In the genomic region with DNA sequence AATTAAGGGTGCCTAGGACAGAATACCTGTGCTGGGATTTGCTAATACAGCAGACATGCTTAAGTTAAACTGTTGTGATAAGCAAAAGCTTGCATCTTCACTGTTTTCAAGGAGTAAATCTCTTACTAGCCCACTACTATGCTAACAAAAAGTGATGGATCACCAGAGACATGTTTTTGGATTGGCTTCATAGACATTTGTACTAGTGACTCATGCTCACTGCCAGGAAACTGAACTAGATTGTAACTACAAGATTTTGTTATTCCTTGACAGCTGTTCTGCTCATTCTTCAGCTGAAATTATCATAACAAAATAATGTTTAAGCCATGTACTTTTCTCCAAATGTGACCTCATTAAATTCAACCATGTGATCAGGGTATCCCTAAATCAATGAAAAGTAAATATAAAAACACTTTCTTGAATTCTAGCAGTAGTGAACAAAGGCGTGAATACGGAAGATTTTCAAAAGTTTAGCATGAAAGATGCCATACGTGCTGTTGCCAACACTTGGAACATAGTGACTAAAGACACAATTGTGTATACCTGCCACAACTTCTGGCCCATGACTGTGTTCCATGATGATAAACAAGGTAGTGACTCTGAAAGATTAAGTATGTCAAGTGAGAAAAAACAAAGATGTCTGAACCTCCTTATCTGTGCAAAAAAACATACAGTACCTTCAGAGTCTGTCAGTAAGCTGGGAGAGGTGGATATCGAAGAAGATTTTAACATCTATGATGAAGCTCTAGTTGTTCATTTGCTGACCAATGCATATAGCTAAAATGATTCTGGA, we compare ENCODE assay signal across 14 cellular contexts.
DNase-seq lines count a peak whose midpoint lies in the region; ATAC-seq, FAIRE-seq and TF ChIP-seq lines count a peak whose summit lies in the region.
"Had no signal": no experiment of that assay in that cellular context is flagged by ENCODE, and none has a peak within 500 bp of the region (broad histone marks: within the 10 kb centered on the region; RNA-seq: fewer than 3 reads in every experiment).

No MANE protein-coding gene starts in this region.

- H2AK5ac ChIP-seq in mesendoderm (ENCODE audit: low read length) = no peak overlapping the region

- H3K27me3 ChIP-seq in K562 (ENCODE audit: control insufficient read depth in 2 of 2, insufficient read depth in 2 of 2, low read length in 2 of 2) (no peaks in the 10 kb centered on the region), hepatocyte (no peaks in the 10 kb centered on the region), smooth muscle cell (ENCODE audit: low read depth) (no peaks in the 10 kb centered on the region), mesendoderm (ENCODE audit: insufficient read depth, low read length, poor library complexity) (no peaks in the 10 kb centered on the region)
- H3K27me3 ChIP-seq: right atrium auricular region had no signal

- H3K36me3 ChIP-seq in K562 (ENCODE audit: control insufficient read depth, insufficient read depth, low read length) = no peaks in the 10 kb centered on the region
- no peaks in the 10 kb centered on the region for H3K36me3 ChIP-seq in hepatocyte (replicated peaks; ENCODE audit: insufficient read depth, low read depth)
- H3K36me3 ChIP-seq in smooth muscle cell (ENCODE audit: low read depth) = no peaks in the 10 kb centered on the region
- no peaks in the 10 kb centered on the region for H3K36me3 ChIP-seq in mesendoderm (ENCODE audit: control insufficient read depth, insufficient read depth, low read length)
- H3K36me3 ChIP-seq: right atrium auricular region had no signal

- H3K27ac ChIP-seq in K562 (ENCODE audit: extremely low read depth, low read depth, low read length) (no peak overlapping the region), hepatocyte (peak overlapping the region; percentile 7), smooth muscle cell (ENCODE audit: low read depth) (peak overlapping the region; percentile 53), mesendoderm (ENCODE audit: low read depth, low read length) (no peak overlapping the region)
- H3K27ac ChIP-seq: right atrium auricular region had no signal

- H3K79me1 ChIP-seq in mesendoderm (ENCODE audit: low read length) = no peaks in the 10 kb centered on the region

- no peak overlapping the region for H3K18ac ChIP-seq in mesendoderm (ENCODE audit: low read length)

- H3K4ac ChIP-seq in mesendoderm (ENCODE audit: low read depth, low read length) = no peak overlapping the region

- H4K20me1 ChIP-seq in K562 (replicated peaks; ENCODE audit: control insufficient read depth, insufficient read depth, low read length) (no peaks in the 10 kb centered on the region), hepatocyte (ENCODE audit: insufficient read depth, poor library complexity, severe bottlenecking) (no peaks in the 10 kb centered on the region), smooth muscle cell (ENCODE audit: low read depth) (no peaks in the 10 kb centered on the region)

- no peak overlapping the region for H3K56ac ChIP-seq in mesendoderm (ENCODE audit: low read length)

- no peak overlapping the region for H4K5ac ChIP-seq in mesendoderm (ENCODE audit: low read length)

- H2AFZ ChIP-seq in K562 (ENCODE audit: low read depth, low read length) (no peak overlapping the region), hepatocyte (no peak overlapping the region), smooth muscle cell (ENCODE audit: low read depth) (no peak overlapping the region)

- H3K4me2 ChIP-seq in K562 (ENCODE audit: insufficient read depth, low read length) = no peak overlapping the region
- H3K4me2 ChIP-seq in hepatocyte = no peak overlapping the region
- peak overlapping the region; percentile 31 for H3K4me2 ChIP-seq in smooth muscle cell
- no peak overlapping the region for H3K4me2 ChIP-seq in mesendoderm (ENCODE audit: low read length)

- FAIRE-seq in K562 (lab: Jason Lieb, UNC) = peak; percentile 56

- in situ Hi-C loops in K562 (cut with MboI) = no loop called here

- H3K9ac ChIP-seq in K562 (ENCODE audit: insufficient read depth in 1 of 2, low read depth in 2 of 2, low read length in 2 of 2) (no peak overlapping the region), smooth muscle cell (ENCODE audit: low read depth) (no peak overlapping the region), mesendoderm (ENCODE audit: low read length) (no peak overlapping the region)

- H3F3A ChIP-seq in smooth muscle cell (ENCODE audit: low read depth) = no peaks in the 10 kb centered on the region

- TF ChIP-seq POLR2A in K562 (conservative IDR thresholded peaks at IDR 0.05) = no peak

- DNase-seq in HT1080 (ENCODE audit: low read depth) = peak; percentile 46
- no peak for DNase-seq in K562 (ENCODE audit: extremely low read depth in 1 of 4, low spot score in 3 of 4)
- no peak for DNase-seq in hepatocyte (ENCODE audit: low spot score)
- no peak for DNase-seq in smooth muscle cell (lab: John Stamatoyannopoulos, UW; ENCODE audit: unreplicated experiment)
- no peak for DNase-seq in GM10248 (ENCODE audit: extremely low spot score)
- no peak for DNase-seq in mesendoderm
- no peak for DNase-seq in AML-193 (lab: John Stamatoyannopoulos, UW)
- DNase-seq in NCI-H1048 (lab: John Stamatoyannopoulos, UW) = no peak
- DNase-seq: activated CD4-positive, alpha-beta T cell treated with anti-CD3 and anti-CD28 coated beads for 36 hours; activated T-cell treated with anti-CD3 and anti-CD28 coated beads, Interleukin-2, amount 50 U/mL, for 48 hours; amygdala; CD8-positive, alpha-beta memory T cell; NCI-H1694 had no signal

- H2BK5ac ChIP-seq in mesendoderm (ENCODE audit: low read length) = no peak overlapping the region

- no peak overlapping the region for H3K23ac ChIP-seq in mesendoderm (ENCODE audit: low read length)

- WGBS in K562 (ENCODE audit: insufficient coverage, low coverage, missing lambda C conversion rate) = 28% methylated on average over 4 of the region's 4 CpGs
- WGBS in hepatocyte (ENCODE audit: low lambda C conversion rate, missing lambda C conversion rate) = 90% methylated on average over 4 of the region's 4 CpGs
- WGBS in smooth muscle cell (ENCODE audit: low lambda C conversion rate) = 90% methylated on average over 4 of the region's 4 CpGs
- WGBS in mesendoderm (ENCODE audit: extremely low coverage, insufficient coverage, low lambda C conversion rate) = no CpG with 5 or more reads among the region's 4 CpGs

- H3K9me3 ChIP-seq in K562 (replicated peaks; ENCODE audit: control insufficient read depth, insufficient read depth, low read depth, low read length) = no peaks in the 10 kb centered on the region
- no peaks in the 10 kb centered on the region for H3K9me3 ChIP-seq in hepatocyte (ENCODE audit: low read depth)
- H3K9me3 ChIP-seq in smooth muscle cell (replicated peaks; ENCODE audit: low read depth) = no peaks in the 10 kb centered on the region

- no peak overlapping the region for H4K8ac ChIP-seq in mesendoderm (ENCODE audit: low read depth, low read length)

- TF ChIP-seq EP300 in K562 (IDR thresholded peaks at IDR 0.05; ENCODE audit: low read length) = no peak

- H2BK120ac ChIP-seq in mesendoderm (ENCODE audit: low read depth, low read length) = no peak overlapping the region

- POLR2A ChIA-PET in K562 (lab: Yijun Ruan, JAX) (no interaction called here), GM10248 (lab: Yijun Ruan, JAX) (no interaction called here)

- H3K4me3 ChIP-seq in K562 (no peak overlapping the region), hepatocyte (no peak overlapping the region), smooth muscle cell (no peak overlapping the region), mesendoderm (ENCODE audit: low read length) (no peak overlapping the region)
- H3K4me3 ChIP-seq: right atrium auricular region had no signal

- ATAC-seq in K562 = no peak; the same call in 2 of the 3 replicates
- ATAC-seq: activated CD4-positive, alpha-beta T cell treated with anti-CD3 and anti-CD28 coated beads for 36 hours had no signal

- TF ChIP-seq RAD21 in K562 (CRISPR knock-in tag; conservative IDR thresholded peaks at IDR 0.05 in 1 of 2, IDR thresholded peaks at IDR 0.05 in 1 of 2) = no peak

- no peaks in the 10 kb centered on the region for H3K79me2 ChIP-seq in K562 (ENCODE audit: control insufficient read depth, insufficient read depth, low read length)
- no peaks in the 10 kb centered on the region for H3K79me2 ChIP-seq in hepatocyte
- H3K79me2 ChIP-seq in smooth muscle cell (ENCODE audit: low read depth) = no peaks in the 10 kb centered on the region
- no peaks in the 10 kb centered on the region for H3K79me2 ChIP-seq in mesendoderm (ENCODE audit: control insufficient read depth, insufficient read depth, low read length)

- intact Hi-C loops in K562 (cut with micrococcal nuclease) = no loop called here

- no peak overlapping the region for H2BK15ac ChIP-seq in mesendoderm (replicated peaks; ENCODE audit: low read depth)

- H3K9me1 ChIP-seq in K562 (ENCODE audit: control insufficient read depth, insufficient read depth, low read length) = no peaks in the 10 kb centered on the region

- BruUV-seq in K562 (replicated peaks; lab: Mats Ljungman, UMichigan) = no TSS peak

- no peaks in the 10 kb centered on the region for H3K9me2 ChIP-seq in hepatocyte (replicated peaks; ENCODE audit: insufficient read depth)

- TF ChIP-seq CTCF in K562 (IDR thresholded peaks at IDR 0.05 in 2 of 3, conservative IDR thresholded peaks at IDR 0.05 in 1 of 3; ENCODE audit: insufficient read depth in 2 of 3, low read depth in 1 of 3, low read length in 3 of 3) (no peak), hepatocyte (IDR thresholded peaks at IDR 0.05; ENCODE audit: poor library complexity) (no peak), smooth muscle cell (IDR thresholded peaks at IDR 0.05; ENCODE audit: borderline replicate concordance, insufficient read depth, poor library complexity, severe bottlenecking) (no peak), GM10248 (IDR thresholded peaks at IDR 0.05; ENCODE audit: control extremely low read depth, extremely low read depth, low read depth, missing control alignments) (no peak)

- H3K4me1 ChIP-seq in K562 (replicated peaks in 1 of 2; ENCODE audit: control insufficient read depth in 2 of 2, insufficient read depth in 2 of 2, low read length in 2 of 2) (peaks cover 0 to 6% of the 10 kb centered on the region in 2 experiments; a peak in 2 of 5 replicates), hepatocyte (ENCODE audit: insufficient read depth) (no peaks in the 10 kb centered on the region), smooth muscle cell (ENCODE audit: low read depth) (no peaks in the 10 kb centered on the region), mesendoderm (ENCODE audit: control insufficient read depth, low read depth, low read length) (no peaks in the 10 kb centered on the region)
- H3K4me1 ChIP-seq: right atrium auricular region had no signal

- CTCF ChIA-PET in K562 (lab: Yijun Ruan, JAX; ENCODE audit: low intra/inter-chr PET ratio) (no interaction called here), GM10248 (lab: Yijun Ruan, JAX) (interaction anchor here (1.0 to 2.3 kb wide), 4 partner anchors 11 to 38 kb away, joined by 3 to 9 read pairs (median 5); no protein-coding TSS in a partner anchor)

TF ChIP-seq in K562, 482 proteins besides CTCF, POLR2A, EP300 and RAD21 (continues in another document):
- TF ChIP-seq CBFA2T3 (IDR thresholded peaks at IDR 0.05) (peak; percentile 62; the same call in 1 of the 2 replicates), E2F3 (CRISPR knock-in tag; IDR thresholded peaks at IDR 0.05) (no peak), ETV5 (CRISPR knock-in tag; IDR thresholded peaks at IDR 0.05; ENCODE audit: low read depth) (no peak), FOSL1 (tag; conservative IDR thresholded peaks at IDR 0.05) (peak; percentile 25; the same call in 1 of the 2 replicates), HNRNPL (IDR thresholded peaks at IDR 0.05; ENCODE audit: low read depth, low read length) (no peak)

Comparison
In these comparisons a context has a peak if more than half of its experiments do, and no peak if none do; other contexts are left out.
1. H3K27ac ChIP-seq: peak in hepatocyte (single experiment) and smooth muscle cell (single experiment); none in K562 (single experiment) and mesendoderm (single experiment).